In genomic region chr16:69726313-69727060, GRCh38 we compare ENCODE assay signal across 1 cellular context.
TF ChIP-seq lines count a peak whose summit lies in the region.

TSS of gene NQO1 (minus strand) at chr16:69726560. CDS start at chr16:69726439, 121 bp downstream.

TF ChIP-seq in K562, 482 proteins besides CTCF, POLR2A, EP300 and RAD21 (continued from another document and continues in another):
- TF ChIP-seq ARID3A (IDR thresholded peaks at IDR 0.05; ENCODE audit: borderline replicate concordance, low read depth, low read length) (no peak), HDAC1 (IDR thresholded peaks at IDR 0.05) (peak in 1 of 2 experiments; percentile 74; a peak in 1 of 4 replicates), MAFF (IDR thresholded peaks at IDR 0.05; ENCODE audit: low read length) (peak; percentile 99), UBTF (IDR thresholded peaks at IDR 0.05; ENCODE audit: borderline replicate concordance in 1 of 2, low read depth in 2 of 2, low read length in 2 of 2) (peak; percentile 35 to 82; a peak in 3 of 4 replicates), MEF2D (tag; conservative IDR thresholded peaks at IDR 0.05; ENCODE audit: low read depth) (no peak), MAFK (IDR thresholded peaks at IDR 0.05; ENCODE audit: low read length) (peak; percentile 98), BCOR (IDR thresholded peaks at IDR 0.05) (no peak), BDP1 (IDR thresholded peaks at IDR 0.05; ENCODE audit: insufficient read depth, insufficient read length) (no peak), HNRNPH1 (optimal IDR thresholded peaks at IDR 0.05; ENCODE audit: low read depth, low read length) (no peak), PHF21A (IDR thresholded peaks at IDR 0.05; ENCODE audit: borderline replicate concordance, low read depth) (peak; percentile 35; the same call in 1 of the 2 replicates), ZHX1 (conservative IDR thresholded peaks at IDR 0.05; ENCODE audit: low read length) (0 out of 2 replicates have a peak, but pooled peaks have one; percentile 48), ATF2 (CRISPR knock-in tag; IDR thresholded peaks at IDR 0.05) (no peak), HMG20B (CRISPR knock-in tag; IDR thresholded peaks at IDR 0.05) (no peak), TRIM28 (IDR thresholded peaks at IDR 0.05) (no peak), TGIF2 (CRISPR knock-in tag; IDR thresholded peaks at IDR 0.05) (no peak), BCLAF1 (IDR thresholded peaks at IDR 0.05; ENCODE audit: borderline replicate concordance in 1 of 2, control insufficient read depth in 1 of 2, low read depth in 2 of 2, low read length in 1 of 2) (0 out of 4 replicates have a peak, but pooled peaks of 1 of the 2 experiments have one; percentile 27), JUNB (CRISPR knock-in tag; conservative IDR thresholded peaks at IDR 0.05) (no peak), ZNF436 (CRISPR knock-in tag; IDR thresholded peaks at IDR 0.05) (no peak), MGA (IDR thresholded peaks at IDR 0.05) (peak; percentile 81), ZNF512 (tag; IDR thresholded peaks at IDR 0.05) (no peak), MCM7 (IDR thresholded peaks at IDR 0.05) (no peak), CHD2 (IDR thresholded peaks at IDR 0.05; ENCODE audit: low read depth, low read length) (peak; percentile 9; the same call in 1 of the 2 replicates), ZNF431 (CRISPR knock-in tag; IDR thresholded peaks at IDR 0.05) (no peak), GTF2B (IDR thresholded peaks at IDR 0.05; ENCODE audit: extremely low read depth, insufficient read length) (no peak), PHF8 (IDR thresholded peaks at IDR 0.05; ENCODE audit: borderline replicate concordance, low read length) (peak; percentile 73; the same call in 1 of the 2 replicates), POLR3A (IDR thresholded peaks at IDR 0.05; ENCODE audit: borderline replicate concordance, extremely low read depth, insufficient read depth, insufficient read length) (no peak), RBM34 (IDR thresholded peaks at IDR 0.05; ENCODE audit: borderline replicate concordance, insufficient read depth, low read length) (no peak), HDAC3 (IDR thresholded peaks at IDR 0.05; ENCODE audit: borderline replicate concordance, partially characterized antibody) (no peak)
